In the genomic region with DNA sequence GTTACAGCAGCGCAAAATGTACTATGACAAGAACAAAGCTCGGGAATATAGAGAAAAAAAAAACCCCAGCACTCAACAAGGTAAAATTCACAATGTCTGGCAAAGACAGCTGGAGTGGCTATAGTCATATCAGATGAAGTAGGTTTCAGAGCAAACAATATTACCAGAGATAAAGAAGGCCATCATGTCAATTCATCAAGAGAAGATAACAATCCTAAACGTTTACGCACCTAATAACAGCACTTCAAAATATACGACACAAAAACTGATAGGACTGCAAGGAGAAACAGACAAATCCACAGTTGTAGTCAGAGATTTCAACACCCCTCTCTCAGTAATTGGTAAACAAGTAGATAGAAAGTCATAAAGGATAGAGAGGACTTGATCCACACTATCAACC, we compare ENCODE assay signal across 17 cellular contexts.
"Had no signal": no experiment of that assay in that cellular context is flagged by ENCODE, and none has a peak within 500 bp of the region (broad histone marks: within the 10 kb centered on the region; RNA-seq: fewer than 3 reads in every experiment).

No MANE protein-coding gene starts in this region.

- H3K27me3 ChIP-seq: neural progenitor cell, ovary had no signal

- H2AFZ ChIP-seq: hepatocyte had no signal

- H3K36me3 ChIP-seq: left ventricle myocardium inferior, lower lobe of right lung, neural progenitor cell, ovary had no signal

- H3K4me1 ChIP-seq: left ventricle myocardium inferior, lower lobe of right lung had no signal

- ATAC-seq: left cardiac atrium; lower lobe of right lung; natural killer cell treated with Interleukin-12 subunit alpha and Interleukin-12 subunit beta and Interleukin-15 and Interleukin-18, amount 100 ng/mL, for 72 hours; right cardiac atrium had no signal

- H3K27ac ChIP-seq: dorsolateral prefrontal cortex, hepatocyte, left ventricle myocardium inferior, lower lobe of right lung, neural progenitor cell, ovary had no signal

- H3K9me3 ChIP-seq: lower lobe of right lung, ovary had no signal

- H3K4me3 ChIP-seq: dorsolateral prefrontal cortex, hepatocyte, left ventricle myocardium inferior, lower lobe of right lung, neural progenitor cell, ovary had no signal

- FAIRE-seq: kidney, small intestine, urothelium cell line had no signal

- H3K9ac ChIP-seq: neural progenitor cell had no signal

- DNase-seq: effector CD8-positive, alpha-beta T cell; foreskin melanocyte; kidney; left cardiac atrium; left ventricle myocardium inferior; lower lobe of right lung; nucleus accumbens; ovary; right cardiac atrium; small intestine; stimulated activated CD4-positive, alpha-beta T cell treated with anti-CD3 and anti-CD28 coated beads, Interleukin-2, amount 100 ng/mL, for 48 hours; stimulated activated naive CD4-positive, alpha-beta T cell treated with Interleukin-2 at 50 U/mL for 16 hours had no signal

- H3K4me2 ChIP-seq: hepatocyte, neural progenitor cell had no signal

- H3K79me2 ChIP-seq: hepatocyte had no signal
